ENCODE assay signal across 29 cellular contexts in the genomic region with DNA sequence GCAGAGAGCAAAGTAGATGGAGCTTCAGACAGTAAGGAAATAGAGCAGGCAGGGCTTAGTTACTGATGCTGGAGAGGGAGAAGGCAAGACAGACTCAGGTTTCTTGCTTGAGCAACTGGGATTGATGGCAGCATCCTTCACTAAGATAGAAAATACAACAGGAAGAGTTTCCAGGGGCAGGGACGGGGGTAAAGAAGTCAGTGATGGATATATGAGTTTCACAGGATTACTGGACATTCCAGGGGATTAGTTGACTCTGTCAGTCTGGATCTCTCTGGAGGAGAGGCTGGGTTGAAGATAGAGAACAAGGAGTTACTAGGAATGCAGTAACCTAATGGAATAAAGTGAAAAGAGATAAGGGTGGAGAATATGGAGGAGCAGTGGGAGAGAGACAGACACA.
DNase-seq lines count a peak whose midpoint lies in the region; TF ChIP-seq lines count a peak whose summit lies in the region.
"Had no signal": no experiment of that assay in that cellular context is flagged by ENCODE, and none has a peak within 500 bp of the region (broad histone marks: within the 10 kb centered on the region; RNA-seq: fewer than 3 reads in every experiment).

No MANE protein-coding gene starts in this region.

- H3K27me3 Mint-ChIP-seq in brain (no peaks in the 10 kb centered on the region), type B pancreatic cell (no peaks in the 10 kb centered on the region)

- TF ChIP-seq CTCF in brain (conservative IDR thresholded peaks at IDR 0.05): no peak
- TF ChIP-seq CTCF in type B pancreatic cell (conservative IDR thresholded peaks at IDR 0.05): no peak

- no peak overlapping the region for H3K27ac ChIP-seq in mesendoderm (ENCODE audit: low read depth, low read length)
- H3K27ac ChIP-seq: 22Rv1, pancreas, SJSA1, tibial artery had no signal

- H3K56ac ChIP-seq in mesendoderm (ENCODE audit: low read length): no peak overlapping the region

- TF ChIP-seq POLR2A in erythroblast (IDR thresholded peaks at IDR 0.05; ENCODE audit: low read length): no peak

- WGBS in mesendoderm (ENCODE audit: extremely low coverage, insufficient coverage, low lambda C conversion rate): no CpG with 5 or more reads among the region's 1 CpG

- H3K79me2 ChIP-seq in mesendoderm (ENCODE audit: control insufficient read depth, insufficient read depth, low read length): no peaks in the 10 kb centered on the region

- H3K18ac ChIP-seq in mesendoderm (ENCODE audit: low read length): no peak overlapping the region

- peaks cover 71% of the 10 kb centered on the region for H3K36me3 Mint-ChIP-seq in brain
- H3K36me3 Mint-ChIP-seq in type B pancreatic cell: peaks cover 31% of the 10 kb centered on the region
- H3K36me3 Mint-ChIP-seq: natural killer cell had no signal

- H3K27me3 ChIP-seq in mesendoderm (ENCODE audit: insufficient read depth, low read length, poor library complexity): no peaks in the 10 kb centered on the region
- H3K27me3 ChIP-seq: MG63, pancreas, SJSA1, tibial artery had no signal

- H3K4me1 Mint-ChIP-seq in brain (peaks cover 21% of the 10 kb centered on the region), type B pancreatic cell (ENCODE audit: unreplicated experiment) (peaks cover 3% of the 10 kb centered on the region)
- H3K4me1 Mint-ChIP-seq: natural killer cell had no signal

- H4K5ac ChIP-seq in mesendoderm (ENCODE audit: low read length): no peak overlapping the region

- peaks cover 2% of the 10 kb centered on the region for H3K36me3 ChIP-seq in mesendoderm (ENCODE audit: control insufficient read depth, insufficient read depth, low read length)
- H3K36me3 ChIP-seq: MG63 had no signal

- no peak overlapping the region for H3K4me3 ChIP-seq in mesendoderm (ENCODE audit: low read length)
- H3K4me3 ChIP-seq: MG63, pancreas, SJSA1, tibial artery had no signal

- no peak overlapping the region for H2BK120ac ChIP-seq in mesendoderm (ENCODE audit: low read depth, low read length)

- peak overlapping the region in 4 of 5 experiments; percentile 10 to 94 (median 90) for H3K27ac Mint-ChIP-seq in brain
- H3K27ac Mint-ChIP-seq in type B pancreatic cell: peak overlapping the region; percentile 37
- H3K27ac Mint-ChIP-seq: activated CD8-positive, alpha-beta T cell treated with anti-CD3 and anti-CD28 coated beads, Interleukin-2, amount 10 ng/mL, durations not matched to agents 7 days and 5 days; natural killer cell had no signal

- no peaks in the 10 kb centered on the region for H3K4me1 ChIP-seq in mesendoderm (ENCODE audit: control insufficient read depth, low read depth, low read length)
- H3K4me1 ChIP-seq: pancreas, SJSA1, tibial artery had no signal

- H3K23ac ChIP-seq in mesendoderm (ENCODE audit: low read length): no peak overlapping the region

- H2BK5ac ChIP-seq in mesendoderm (ENCODE audit: low read length): no peak overlapping the region

- H2BK15ac ChIP-seq in mesendoderm (replicated peaks; ENCODE audit: low read depth): no peak overlapping the region

- H3K4me2 ChIP-seq in mesendoderm (ENCODE audit: low read length): no peak overlapping the region

- H3K4me3 Mint-ChIP-seq in brain (no peak overlapping the region), type B pancreatic cell (no peak overlapping the region)
- H3K4me3 Mint-ChIP-seq: activated CD8-positive, alpha-beta T cell treated with anti-CD3 and anti-CD28 coated beads, Interleukin-2, amount 10 ng/mL, durations not matched to agents 7 days and 5 days; natural killer cell had no signal

- H3K9ac ChIP-seq in mesendoderm (ENCODE audit: low read length): no peak overlapping the region

- H3K79me1 ChIP-seq in mesendoderm (ENCODE audit: low read length): no peaks in the 10 kb centered on the region

- H4K8ac ChIP-seq in mesendoderm (ENCODE audit: low read depth, low read length): no peak overlapping the region

- H2AK5ac ChIP-seq in mesendoderm (ENCODE audit: low read length): no peak overlapping the region

- no peak overlapping the region for H3K4ac ChIP-seq in mesendoderm (ENCODE audit: low read depth, low read length)

- DNase-seq in NCI-H510A treated with DMSO at 0.1 percent for 48 hours (lab: John Stamatoyannopoulos, UW): peak; percentile 1
- no peak for DNase-seq in NCI-H510A (lab: John Stamatoyannopoulos, UW)
- peak; percentile 36 for DNase-seq in mesendoderm
- DNase-seq in type B pancreatic cell (ENCODE audit: extremely low spot score, unreplicated experiment): no peak
- DNase-seq in stimulated activated naive CD4-positive, alpha-beta T cell (lab: John Stamatoyannopoulos, UW): no peak
- no peak for DNase-seq in erythroblast (lab: John Stamatoyannopoulos, UW)
- no peak for DNase-seq in DMS153 treated with DMSO at 0.1 percent for 48 hours (lab: John Stamatoyannopoulos, UW; ENCODE audit: unreplicated experiment)
- DNase-seq: activated CD8-positive, alpha-beta T cell treated with anti-CD3 and anti-CD28 coated beads, Interleukin-2, amount 10 ng/mL, durations not matched to agents 7 days and 5 days; activated gamma-delta T cell treated with Interleukin-2 at 50 U/mL for 16 hours; activated T-cell treated with anti-CD3 and anti-CD28 coated beads for 4 hours; amniotic stem cell; dermis blood vessel endothelial cell; DMS 273 treated with DMSO at 0.1 percent for 48 hours; glutamatergic neuron; mesenchymal stem cell; MG63; natural killer cell; NCI-H1417 treated with DMSO at 0.1 percent for 48 hours; NCI-H2107; pancreas; right cardiac atrium; stimulated activated CD4-positive, alpha-beta T cell treated with anti-CD3 and anti-CD28 coated beads, Interleukin-12 subunit alpha, Interleukin-12 subunit beta, amount 100 ng/mL, for 4 hours; stimulated activated CD4-positive, alpha-beta T cell treated with anti-CD3 and anti-CD28 coated beads, Interleukin-4, amount 100 ng/mL, for 4 hours; stimulated activated naive CD8-positive, alpha-beta T cell treated with anti-CD3 and anti-CD28 coated beads, Interleukin-15, Interleukin-2, amounts not matched to agents 100 U/mL and 50 U/mL, for 24 hours; T-helper 1 cell; tibial artery had no signal

- H3K9me3 Mint-ChIP-seq in brain (no peaks in the 10 kb centered on the region), type B pancreatic cell (no peaks in the 10 kb centered on the region)
- H3K9me3 Mint-ChIP-seq: natural killer cell had no signal

Comparison
In these comparisons a context has a peak if more than half of its experiments do, and no peak if none do; other contexts are left out.
1. DNase-seq: peak in NCI-H510A treated with DMSO at 0.1 percent for 48 hours (single experiment) and mesendoderm (single experiment); none in NCI-H510A (single experiment), type B pancreatic cell (single experiment), stimulated activated naive CD4-positive, alpha-beta T cell (0 of 6), erythroblast (0 of 2) and DMS153 treated with DMSO at 0.1 percent for 48 hours (single experiment).